Comparison of ENCODE assay signal across 8 cellular contexts in genomic region chr21:17819114-17819877, GRCh38. TPM values are rescaled to one million over a fixed set of nuclear protein-coding genes. Genes with fewer than 3 reads are reported as not detected.
DNase-seq lines count a peak whose midpoint lies in the region; ATAC-seq and TF ChIP-seq lines count a peak whose summit lies in the region.

Gene C21orf91 (minus strand): TSS chr21:17819356. CDS start chr21:17818318, 1,038 bp downstream.

- TF ChIP-seq POLR2A in transverse colon (IDR thresholded peaks at IDR 0.05): peak; percentile 87

- H3K9ac ChIP-seq in SU-DHL-6 (ENCODE audit: low read length) (peak within 1 kb of the TSS; percentile 97), trophoblast cell (ENCODE audit: low read length) (peak within 1 kb of the TSS; percentile 96)

- H3K23ac ChIP-seq in trophoblast cell (ENCODE audit: low read length): no peak within 1 kb of the TSS

- H3K4me3 ChIP-seq in SU-DHL-6 (ENCODE audit: insufficient read depth, low read length, poor library complexity, severe bottlenecking) (peak within 1 kb of the TSS; percentile 75), trophoblast cell (ENCODE audit: low read depth, low read length) (peak within 1 kb of the TSS; percentile 92), transverse colon (peak within 1 kb of the TSS; percentile 93 to 100 (median 96))

- WGBS in trophoblast cell (ENCODE audit: extremely low coverage, insufficient coverage, insufficient read length): no CpG with 5 or more reads among the region's 78 CpGs
- 0% methylated on average over 12 to 70 of the region's 78 CpGs for WGBS in transverse colon (ENCODE audit: low coverage in 1 of 2), 2 donors

- peak within 1 kb of the TSS; percentile 99 for H4K91ac ChIP-seq in trophoblast cell (ENCODE audit: low read depth, low read length)

- H2AFZ ChIP-seq in SU-DHL-6 (ENCODE audit: low read depth, low read length, severe bottlenecking) (peak within 1 kb of the TSS; percentile 43), trophoblast cell (ENCODE audit: insufficient read depth, low read length, poor library complexity) (peak within 1 kb of the TSS; percentile 100)

- peaks cover 0 to 3% of the 10 kb centered on the region in 2 experiments for H3K4me1 ChIP-seq in trophoblast cell (ENCODE audit: control insufficient read depth in 1 of 2, insufficient read depth in 2 of 2, low read length in 2 of 2)
- peaks cover 0 to 24% (median 13%) of the 10 kb centered on the region in 4 donors for H3K4me1 ChIP-seq in transverse colon

- intact Hi-C loops in Right ventricle myocardium superior (cut with DNase I): loop anchor here (10.0 kb wide), 1 partner anchor 86 kb away; no protein-coding TSS in a partner anchor
- intact Hi-C loops in transverse colon (cut with DNase I; ENCODE audit: low total_unique reads): no loop called here

- H4K20me1 ChIP-seq in SU-DHL-6 (ENCODE audit: low read depth, low read length): peaks cover 12% of the 10 kb centered on the region; the same call in 1 of the 2 replicates

- H3K4me3 Mint-ChIP-seq in activated naive CD8-positive, alpha-beta T cell treated with anti-CD3 and anti-CD28 coated beads, Interleukin-2, amount 10 ng/mL, durations not matched to agents 7 days and 5 days: peak within 1 kb of the TSS; percentile 97

- H3K27ac ChIP-seq in SU-DHL-6 (ENCODE audit: low read depth, low read length): peak within 1 kb of the TSS; percentile 84
- peak within 1 kb of the TSS; percentile 91 for H3K27ac ChIP-seq in trophoblast cell (ENCODE audit: low read depth, low read length)
- H3K27ac ChIP-seq in transverse colon: peak within 1 kb of the TSS; percentile 93 to 96 (median 94)

- peaks cover 31% of the 10 kb centered on the region for H3K4me1 Mint-ChIP-seq in activated naive CD8-positive, alpha-beta T cell treated with anti-CD3 and anti-CD28 coated beads, Interleukin-2, amount 10 ng/mL, durations not matched to agents 7 days and 5 days

- H3K9me3 ChIP-seq in SU-DHL-6 (ENCODE audit: insufficient read depth, low read length) (no peaks in the 10 kb centered on the region), trophoblast cell (ENCODE audit: insufficient read depth, low read depth, low read length) (no peaks in the 10 kb centered on the region), transverse colon (no peaks in the 10 kb centered on the region)

- no peak for TF ChIP-seq EP300 in transverse colon (IDR thresholded peaks at IDR 0.05; ENCODE audit: low read depth)

- peaks cover 38% of the 10 kb centered on the region for H3K36me3 ChIP-seq in SU-DHL-6 (ENCODE audit: low read length)
- H3K36me3 ChIP-seq in trophoblast cell (ENCODE audit: control insufficient read depth in 1 of 2, insufficient read depth in 2 of 2, low read length in 2 of 2): peaks cover 3 to 4% of the 10 kb centered on the region in 2 experiments
- peaks cover 0 to 6% (median 3%) of the 10 kb centered on the region in 4 donors for H3K36me3 ChIP-seq in transverse colon

- H2BK12ac ChIP-seq in trophoblast cell (ENCODE audit: low read length): peak within 1 kb of the TSS; percentile 99

- peak within 1 kb of the TSS; percentile 93 for H3K4me2 ChIP-seq in SU-DHL-6 (ENCODE audit: low read depth, low read length, poor library complexity, severe bottlenecking)
- peak within 1 kb of the TSS; percentile 96 for H3K4me2 ChIP-seq in trophoblast cell (ENCODE audit: low read length)

- in situ Hi-C loops in transverse colon (cut with MboI; ENCODE audit: low pct_ligation_motif_present in 1 of 4, low pct_unique_long_range_greater_than_20kb in 1 of 4, low sequenced_read_pairs in 3 of 4): no loop called here

- H3K79me2 ChIP-seq in SU-DHL-6 (ENCODE audit: insufficient read depth, low read length): peaks cover 48% of the 10 kb centered on the region
- peaks cover 11% of the 10 kb centered on the region for H3K79me2 ChIP-seq in trophoblast cell (ENCODE audit: control insufficient read depth, insufficient read depth, low read length, poor library complexity)

- peaks cover 13% of the 10 kb centered on the region for H3K79me1 ChIP-seq in trophoblast cell (ENCODE audit: low read length)

- no peaks in the 10 kb centered on the region for H3K27me3 Mint-ChIP-seq in activated naive CD8-positive, alpha-beta T cell treated with anti-CD3 and anti-CD28 coated beads, Interleukin-2, amount 10 ng/mL, durations not matched to agents 7 days and 5 days

- peak; percentile 90 for DNase-seq in GM10266 (ENCODE audit: extremely low spot score)
- DNase-seq in NCI-H1048 (lab: John Stamatoyannopoulos, UW): peak; percentile 29
- DNase-seq in activated naive CD8-positive, alpha-beta T cell treated with anti-CD3 and anti-CD28 coated beads, Interleukin-2, amount 10 ng/mL, durations not matched to agents 7 days and 5 days: peak; percentile 90
- DNase-seq in Right ventricle myocardium superior: peak; percentile 94
- peak; percentile 88 to 90 for DNase-seq in trophoblast cell
- DNase-seq in transverse colon: peak; percentile 91

- H3K27ac Mint-ChIP-seq in activated naive CD8-positive, alpha-beta T cell treated with anti-CD3 and anti-CD28 coated beads, Interleukin-2, amount 10 ng/mL, durations not matched to agents 7 days and 5 days: peak within 1 kb of the TSS; percentile 100

- peak within 1 kb of the TSS; percentile 100 for H2BK5ac ChIP-seq in trophoblast cell (ENCODE audit: low read depth, low read length, poor library complexity)

- peak within 1 kb of the TSS; percentile 100 for H2BK120ac ChIP-seq in trophoblast cell (ENCODE audit: insufficient read depth, low read length, poor library complexity)

- peak within 1 kb of the TSS; percentile 26 for H2AK5ac ChIP-seq in trophoblast cell (ENCODE audit: low read length)

- POLR2A ChIA-PET in activated naive CD8-positive, alpha-beta T cell treated with anti-CD3 and anti-CD28 coated beads, Interleukin-2, amount 10 ng/mL, durations not matched to agents 7 days and 5 days (lab: Charles Lee): interaction anchor here (0.7 to 4.9 kb wide), 14 partner anchors 15 to 208 kb away, joined by 3 to 36 read pairs (median 6); no protein-coding TSS in a partner anchor

- H4K8ac ChIP-seq in trophoblast cell (ENCODE audit: low read depth, low read length): peak within 1 kb of the TSS; percentile 99

- peak within 1 kb of the TSS; percentile 98 for H3K18ac ChIP-seq in trophoblast cell (ENCODE audit: low read length)

- H3K14ac ChIP-seq in trophoblast cell (ENCODE audit: low read length): peak within 1 kb of the TSS; percentile 96

- H4K12ac ChIP-seq in trophoblast cell (ENCODE audit: low read depth, low read length): peak within 1 kb of the TSS; percentile 94

- H3K9me3 Mint-ChIP-seq in activated naive CD8-positive, alpha-beta T cell treated with anti-CD3 and anti-CD28 coated beads, Interleukin-2, amount 10 ng/mL, durations not matched to agents 7 days and 5 days: peaks cover 4% of the 10 kb centered on the region

- peaks cover 7% of the 10 kb centered on the region; the same call in 1 of the 2 replicates for H3F3A ChIP-seq in SU-DHL-6 (ENCODE audit: insufficient read depth)

- peaks cover 29% of the 10 kb centered on the region for H3K36me3 Mint-ChIP-seq in activated naive CD8-positive, alpha-beta T cell treated with anti-CD3 and anti-CD28 coated beads, Interleukin-2, amount 10 ng/mL, durations not matched to agents 7 days and 5 days

- TF ChIP-seq CTCF in GM10266 (IDR thresholded peaks at IDR 0.05; ENCODE audit: control insufficient read depth, insufficient read depth, low read depth, missing control alignments) (no peak), SU-DHL-6 (IDR thresholded peaks at IDR 0.05; ENCODE audit: insufficient read depth, low read length, poor library complexity, severe bottlenecking) (no peak), transverse colon (IDR thresholded peaks at IDR 0.05) (no peak)

- ATAC-seq in HG02588 (IDR thresholded peaks at IDR 0.05; ENCODE audit: unreplicated experiment) (peak; percentile 90), Right ventricle myocardium superior (ENCODE audit: poor library complexity) (peak; percentile 99)
- peak; percentile 89 for ATAC-seq in activated naive CD8-positive, alpha-beta T cell treated with anti-CD3 and anti-CD28 coated beads, Interleukin-2, amount 10 ng/mL, durations not matched to agents 7 days and 5 days (ENCODE audit: low read depth)

- H3K27me3 ChIP-seq in SU-DHL-6 (ENCODE audit: low read length): no peaks in the 10 kb centered on the region
- H3K27me3 ChIP-seq in trophoblast cell (ENCODE audit: insufficient read depth, low read length): no peaks in the 10 kb centered on the region
- no peaks in the 10 kb centered on the region for H3K27me3 ChIP-seq in transverse colon

- H3K9me2 ChIP-seq in SU-DHL-6 (replicated peaks; ENCODE audit: insufficient read depth, low read length): no peaks in the 10 kb centered on the region

- peak within 1 kb of the TSS; percentile 99 for H3K4ac ChIP-seq in trophoblast cell (ENCODE audit: low read depth, low read length)

RNA-seq across cellular contexts. Expression of gene C21orf91, which starts in this region (rescaled TPM):
- 10 to 100 TPM; 67.9 to 75.2 TPM for total RNA-seq in activated naive CD8-positive, alpha-beta T cell treated with anti-CD3 and anti-CD28 coated beads, Interleukin-2, amount 10 ng/mL, durations not matched to agents 7 days and 5 days
- total RNA-seq in Right ventricle myocardium superior (6.3 TPM), transverse colon (10 to 100 TPM in 1 of 4 donors, 1 to 10 TPM in 3; 3.2 to 10.8 (median 5.6) TPM)
- polyA plus RNA-seq in trophoblast cell (2013): 55.9 and 57.7 TPM in 2 replicates

Comparison
In these comparisons a context has a peak if more than half of its experiments do, and no peak if none do; other contexts are left out.
1. Peak in every context shown above with its lines: DNase-seq, ATAC-seq, H3K4me3 ChIP-seq and H3K27ac ChIP-seq.
2. DNase-seq: peak in every context shown above with its lines; median percentile 94 in Right ventricle myocardium superior; 91 in transverse colon; 90 in GM10266; 90 in activated naive CD8-positive, alpha-beta T cell treated with anti-CD3 and anti-CD28 coated beads, Interleukin-2, amount 10 ng/mL, durations not matched to agents 7 days and 5 days; 89 in trophoblast cell; 29 in NCI-H1048.